Comparison of ENCODE assay signal across 8 cellular contexts in the genomic region with DNA sequence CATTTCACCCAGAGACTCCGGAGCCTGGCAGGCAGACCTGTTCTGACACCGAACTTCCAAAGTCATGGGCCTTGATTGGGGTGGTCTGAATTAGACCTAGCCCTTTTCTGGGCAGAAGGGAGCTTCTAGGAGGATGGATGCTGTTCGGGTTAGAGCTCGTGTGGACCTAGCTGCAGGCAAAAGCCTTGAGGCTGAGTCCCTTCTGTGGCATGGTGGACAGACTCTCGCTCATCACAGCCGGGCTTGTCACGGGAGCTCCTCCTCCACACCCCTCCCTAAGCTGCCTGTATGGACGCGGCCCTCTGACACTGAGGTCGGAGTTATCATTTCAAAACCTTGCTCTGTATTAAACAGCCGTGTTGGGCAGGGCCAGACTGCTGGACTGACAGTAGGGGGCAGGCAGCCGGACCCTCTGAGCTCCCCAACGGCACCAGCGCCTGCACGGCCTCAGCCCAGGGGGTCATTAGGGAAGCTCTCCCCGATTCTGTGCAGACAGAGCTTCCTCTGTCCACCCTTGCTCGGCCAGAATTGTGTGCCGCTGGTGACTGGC. TPM values are rescaled to one million over a fixed set of nuclear protein-coding genes. Genes with fewer than 3 reads are reported as not detected.
DNase-seq lines count a peak whose midpoint lies in the region; ATAC-seq and TF ChIP-seq lines count a peak whose summit lies in the region.
"Had no signal": no experiment of that assay in that cellular context is flagged by ENCODE, and none has a peak within 500 bp of the region (broad histone marks: within the 10 kb centered on the region; RNA-seq: fewer than 3 reads in every experiment).

No MANE protein-coding gene starts in this region.

- H3K36me3 Mint-ChIP-seq in T-cell (no peaks in the 10 kb centered on the region), WTC11 (no peaks in the 10 kb centered on the region)

- no peaks in the 10 kb centered on the region for H3K9me3 ChIP-seq in hepatocyte (ENCODE audit: low read depth)

- no peak overlapping the region for H3K4me3 ChIP-seq in hepatocyte

- no peaks in the 10 kb centered on the region for H3K36me3 ChIP-seq in hepatocyte (replicated peaks; ENCODE audit: insufficient read depth, low read depth)

- H3K4me3 Mint-ChIP-seq in T-cell (peak overlapping the region; percentile 79 to 94 (median 87)), WTC11 (no peak overlapping the region)

- H3K4me1 ChIP-seq in hepatocyte (ENCODE audit: insufficient read depth), result peaks cover 4% of the 10 kb centered on the region

- intact Hi-C loops in sciatic nerve (cut with DNase I), result no loop called here

- no peaks in the 10 kb centered on the region for H3K79me2 ChIP-seq in hepatocyte

- H3K27ac Mint-ChIP-seq in T-cell, result peak overlapping the region; percentile 34 to 52
- H3K27ac Mint-ChIP-seq in WTC11, result no peak overlapping the region

- H3K4me1 Mint-ChIP-seq in T-cell (peaks cover 31 to 40% (median 34%) of the 10 kb centered on the region in 3 donors), WTC11 (peaks cover 11% of the 10 kb centered on the region)

- POLR2A ChIA-PET in T-cell (lab: Charles Lee), result no interaction called here
- POLR2A ChIA-PET in WTC11 (lab: Charles Lee), result interaction anchor here (1.0 kb wide), 1 partner anchor 14 kb away, joined by 3 read pairs; no protein-coding TSS in a partner anchor

- no peak overlapping the region for H3K4me2 ChIP-seq in hepatocyte

- no peak for DNase-seq in T-cell
- peak; percentile 47 for DNase-seq in sciatic nerve (ENCODE audit: low spot score)
- DNase-seq in hepatocyte (ENCODE audit: low spot score), result no peak
- no peak for DNase-seq in WTC11 (ENCODE audit: low spot score)
- no peak for DNase-seq in activated CD4-positive, CD25-positive, alpha-beta regulatory T cell treated with anti-CD3 and anti-CD28 coated beads, Interleukin-2, amount 50 U/mL, for 72 hours

- H3K27ac ChIP-seq in hepatocyte, result no peak overlapping the region

- CTCF ChIA-PET in T-cell (lab: Charles Lee) (interaction anchor here in 1 of 2 donors (0.9 kb wide), 1 partner anchor 224 kb away, joined by 3 read pairs; no protein-coding TSS in a partner anchor), WTC11 (lab: Charles Lee) (interaction anchor here (1.1 to 2.3 kb wide), 7 partner anchors 8 to 151 kb away, joined by 3 to 15 read pairs (median 7); a partner anchor contains a TSS)

- H2AFZ ChIP-seq in hepatocyte, result no peak overlapping the region

- H3K9me3 Mint-ChIP-seq in T-cell, result no peaks in the 10 kb centered on the region
- no peaks in the 10 kb centered on the region for H3K9me3 Mint-ChIP-seq in WTC11

- H4K20me1 ChIP-seq in hepatocyte (ENCODE audit: insufficient read depth, poor library complexity, severe bottlenecking), result no peaks in the 10 kb centered on the region

- peak; percentile 6 for ATAC-seq in GM18868 (IDR thresholded peaks at IDR 0.05; ENCODE audit: unreplicated experiment)
- peak; percentile 16 for ATAC-seq in HG02798 (IDR thresholded peaks at IDR 0.05; ENCODE audit: poor library complexity, unreplicated experiment)
- no peak for ATAC-seq in T-cell (replicated peaks in 1 of 4)
- ATAC-seq in sciatic nerve, result peak; percentile 8
- no peak for ATAC-seq in WTC11

- H3K27me3 Mint-ChIP-seq in T-cell (peaks cover 12% of the 10 kb centered on the region in 2 donors), WTC11 (ENCODE audit: low read depth) (peaks cover 58% of the 10 kb centered on the region)

- WGBS in hepatocyte (ENCODE audit: low lambda C conversion rate, missing lambda C conversion rate), result 85% methylated on average over 18 of the region's 18 CpGs

- TF ChIP-seq CTCF in hepatocyte (IDR thresholded peaks at IDR 0.05; ENCODE audit: poor library complexity), result no peak
- TF ChIP-seq CTCF in WTC11 (IDR thresholded peaks at IDR 0.05), result no peak

- H3K9me2 ChIP-seq in hepatocyte (replicated peaks; ENCODE audit: insufficient read depth), result no peaks in the 10 kb centered on the region

- peaks cover 41% of the 10 kb centered on the region for H3K27me3 ChIP-seq in hepatocyte

TF ChIP-seq in WTC11, 78 proteins besides CTCF, POLR2A, EP300 and RAD21:
- TF ChIP-seq ZNF121 (CRISPR knock-in tag; IDR thresholded peaks at IDR 0.05) (no peak), ZNF396 (CRISPR knock-in tag; IDR thresholded peaks at IDR 0.05; ENCODE audit: borderline replicate concordance) (no peak), CREM (CRISPR knock-in tag; IDR thresholded peaks at IDR 0.05) (no peak), ZNF317 (CRISPR knock-in tag; IDR thresholded peaks at IDR 0.05; ENCODE audit: borderline replicate concordance, low read depth) (no peak), PRRX2 (CRISPR knock-in tag; IDR thresholded peaks at IDR 0.05) (no peak), NR2C2 (CRISPR knock-in tag; IDR thresholded peaks at IDR 0.05) (no peak), SP1 (CRISPR knock-in tag; conservative IDR thresholded peaks at IDR 0.05) (no peak), ESRRA (CRISPR knock-in tag; IDR thresholded peaks at IDR 0.05; ENCODE audit: borderline replicate concordance) (no peak), NFE2L1 (CRISPR knock-in tag; IDR thresholded peaks at IDR 0.05) (no peak), ZNF219 (CRISPR knock-in tag; IDR thresholded peaks at IDR 0.05; ENCODE audit: borderline replicate concordance) (no peak), ETV6 (CRISPR knock-in tag; IDR thresholded peaks at IDR 0.05) (no peak)
- TF ChIP-seq, protein P1, sequence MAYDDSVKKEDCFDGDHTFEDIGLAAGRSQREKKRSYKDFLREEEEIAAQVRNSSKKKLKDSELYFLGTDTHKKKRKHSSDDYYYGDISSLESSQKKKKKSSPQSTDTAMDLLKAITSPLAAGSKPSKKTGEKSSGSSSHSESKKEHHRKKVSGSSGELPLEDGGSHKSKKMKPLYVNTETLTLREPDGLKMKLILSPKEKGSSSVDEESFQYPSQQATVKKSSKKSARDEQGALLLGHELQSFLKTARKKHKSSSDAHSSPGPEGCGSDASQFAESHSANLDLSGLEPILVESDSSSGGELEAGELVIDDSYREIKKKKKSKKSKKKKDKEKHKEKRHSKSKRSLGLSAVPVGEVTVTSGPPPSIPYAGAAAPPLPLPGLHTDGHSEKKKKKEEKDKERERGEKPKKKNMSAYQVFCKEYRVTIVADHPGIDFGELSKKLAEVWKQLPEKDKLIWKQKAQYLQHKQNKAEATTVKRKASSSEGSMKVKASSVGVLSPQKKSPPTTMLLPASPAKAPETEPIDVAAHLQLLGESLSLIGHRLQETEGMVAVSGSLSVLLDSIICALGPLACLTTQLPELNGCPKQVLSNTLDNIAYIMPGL (CRISPR knock-in tag; IDR thresholded peaks at IDR 0.05), result no peak
- TF ChIP-seq, protein P2, sequence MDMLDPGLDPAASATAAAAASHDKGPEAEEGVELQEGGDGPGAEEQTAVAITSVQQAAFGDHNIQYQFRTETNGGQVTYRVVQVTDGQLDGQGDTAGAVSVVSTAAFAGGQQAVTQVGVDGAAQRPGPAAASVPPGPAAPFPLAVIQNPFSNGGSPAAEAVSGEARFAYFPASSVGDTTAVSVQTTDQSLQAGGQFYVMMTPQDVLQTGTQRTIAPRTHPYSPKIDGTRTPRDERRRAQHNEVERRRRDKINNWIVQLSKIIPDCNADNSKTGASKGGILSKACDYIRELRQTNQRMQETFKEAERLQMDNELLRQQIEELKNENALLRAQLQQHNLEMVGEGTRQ (CRISPR knock-in tag; IDR thresholded peaks at IDR 0.05), result no peak
- TF ChIP-seq, protein P3, sequence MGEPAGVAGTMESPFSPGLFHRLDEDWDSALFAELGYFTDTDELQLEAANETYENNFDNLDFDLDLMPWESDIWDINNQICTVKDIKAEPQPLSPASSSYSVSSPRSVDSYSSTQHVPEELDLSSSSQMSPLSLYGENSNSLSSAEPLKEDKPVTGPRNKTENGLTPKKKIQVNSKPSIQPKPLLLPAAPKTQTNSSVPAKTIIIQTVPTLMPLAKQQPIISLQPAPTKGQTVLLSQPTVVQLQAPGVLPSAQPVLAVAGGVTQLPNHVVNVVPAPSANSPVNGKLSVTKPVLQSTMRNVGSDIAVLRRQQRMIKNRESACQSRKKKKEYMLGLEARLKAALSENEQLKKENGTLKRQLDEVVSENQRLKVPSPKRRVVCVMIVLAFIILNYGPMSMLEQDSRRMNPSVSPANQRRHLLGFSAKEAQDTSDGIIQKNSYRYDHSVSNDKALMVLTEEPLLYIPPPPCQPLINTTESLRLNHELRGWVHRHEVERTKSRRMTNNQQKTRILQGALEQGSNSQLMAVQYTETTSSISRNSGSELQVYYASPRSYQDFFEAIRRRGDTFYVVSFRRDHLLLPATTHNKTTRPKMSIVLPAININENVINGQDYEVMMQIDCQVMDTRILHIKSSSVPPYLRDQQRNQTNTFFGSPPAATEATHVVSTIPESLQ (CRISPR knock-in tag; IDR thresholded peaks at IDR 0.05), result no peak
- TF ChIP-seq, protein P4, sequence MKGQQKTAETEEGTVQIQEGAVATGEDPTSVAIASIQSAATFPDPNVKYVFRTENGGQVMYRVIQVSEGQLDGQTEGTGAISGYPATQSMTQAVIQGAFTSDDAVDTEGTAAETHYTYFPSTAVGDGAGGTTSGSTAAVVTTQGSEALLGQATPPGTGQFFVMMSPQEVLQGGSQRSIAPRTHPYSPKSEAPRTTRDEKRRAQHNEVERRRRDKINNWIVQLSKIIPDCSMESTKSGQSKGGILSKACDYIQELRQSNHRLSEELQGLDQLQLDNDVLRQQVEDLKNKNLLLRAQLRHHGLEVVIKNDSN (CRISPR knock-in tag; IDR thresholded peaks at IDR 0.05), result no peak
- TF ChIP-seq, protein P5, sequence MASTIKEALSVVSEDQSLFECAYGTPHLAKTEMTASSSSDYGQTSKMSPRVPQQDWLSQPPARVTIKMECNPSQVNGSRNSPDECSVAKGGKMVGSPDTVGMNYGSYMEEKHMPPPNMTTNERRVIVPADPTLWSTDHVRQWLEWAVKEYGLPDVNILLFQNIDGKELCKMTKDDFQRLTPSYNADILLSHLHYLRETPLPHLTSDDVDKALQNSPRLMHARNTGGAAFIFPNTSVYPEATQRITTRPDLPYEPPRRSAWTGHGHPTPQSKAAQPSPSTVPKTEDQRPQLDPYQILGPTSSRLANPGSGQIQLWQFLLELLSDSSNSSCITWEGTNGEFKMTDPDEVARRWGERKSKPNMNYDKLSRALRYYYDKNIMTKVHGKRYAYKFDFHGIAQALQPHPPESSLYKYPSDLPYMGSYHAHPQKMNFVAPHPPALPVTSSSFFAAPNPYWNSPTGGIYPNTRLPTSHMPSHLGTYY (CRISPR knock-in tag; IDR thresholded peaks at IDR 0.05), result no peak

RNA-seq across cellular contexts. Expression of a gene that starts 2.2 kb away (rescaled TPM):
- total RNA-seq in T-cell (10 to 100 TPM in 1 of 5 donors, 1 to 10 TPM in 4; 2.2 to 12.7 (median 6.6) TPM), sciatic nerve (8.7 TPM), hepatocyte (0.44 and 0.73 TPM in 2 replicates), WTC11 (2021) (0.66 to 0.71 TPM (median 0.69 TPM) in 3 replicates)
- polyA plus RNA-seq in hepatocyte, result 0.55 TPM in 1 of 2 replicates, not detected in the other

RNA-seq across cellular contexts. Expression of a gene that starts 29.4 kb away (rescaled TPM):
- under 1 TPM; 0.20 to 0.92 (median 0.53) TPM for total RNA-seq in T-cell
- total RNA-seq in sciatic nerve, result 1.8 TPM
- 0.20 and 0.40 TPM in 2 replicates for total RNA-seq in hepatocyte
- 2.4 and 3.3 TPM in 2 replicates for polyA plus RNA-seq in hepatocyte
- 2.5 to 2.9 TPM (median 2.7 TPM) in 3 replicates for total RNA-seq in WTC11 (2021)
- total RNA-seq: M059J had no signal

Comparison
In these comparisons a context has a peak if more than half of its experiments do, and no peak if none do; other contexts are left out.
1. ATAC-seq: peak in GM18868 (single experiment), HG02798 (single experiment) and sciatic nerve (single experiment); none in T-cell (0 of 4) and WTC11 (single experiment).